ENCODE assay signal across 10 cellular contexts in genomic region chr19:55087542-55087935, GRCh38. TPM values are rescaled to one million over a fixed set of nuclear protein-coding genes. Genes with fewer than 3 reads are reported as not detected.
DNase-seq lines count a peak whose midpoint lies in the region; ATAC-seq, FAIRE-seq and TF ChIP-seq lines count a peak whose summit lies in the region.
"Had no signal": no experiment of that assay in that cellular context is flagged by ENCODE, and none has a peak within 500 bp of the region (broad histone marks: within the 10 kb centered on the region; RNA-seq: fewer than 3 reads in every experiment).

No MANE protein-coding gene starts in this region.

- H3K4me3 ChIP-seq in CD8-positive, alpha-beta T cell (ENCODE audit: low read depth, low read length): peak overlapping the region; percentile 34
- peak overlapping the region; percentile 37 to 67 (median 54) for H3K4me3 ChIP-seq in heart left ventricle
- peak overlapping the region; percentile 25 to 36 for H3K4me3 ChIP-seq in prostate gland
- no peak overlapping the region for H3K4me3 ChIP-seq in OCI-LY7 (ENCODE audit: low read depth, low read length, poor library complexity, severe bottlenecking)

- H4K20me1 ChIP-seq in OCI-LY7 (ENCODE audit: insufficient read depth, low read length): no peaks in the 10 kb centered on the region

- no peak for DNase-seq in CD8-positive, alpha-beta T cell
- no peak for DNase-seq in activated B cell treated with CpG ODN at 0.5 μM for 24 hours
- peak in 2 of 5 donors; percentile 53 to 68 for DNase-seq in heart left ventricle
- no peak for DNase-seq in prostate gland (ENCODE audit: low spot score)
- no peak for DNase-seq in OCI-LY7 (ENCODE audit: low spot score)
- DNase-seq in occipital lobe (lab: John Stamatoyannopoulos, UW): no peak
- no peak for DNase-seq in iPS-NIHi11 (ENCODE audit: low spot score)
- no peak for DNase-seq in GM12892 (ENCODE audit: insufficient read length)

- no peaks in the 10 kb centered on the region for H3K9me2 ChIP-seq in OCI-LY7 (ENCODE audit: insufficient read depth, low read length)

- no peak overlapping the region for H2AFZ ChIP-seq in OCI-LY7 (ENCODE audit: low read length)

- TF ChIP-seq CTCF in CD8-positive, alpha-beta T cell (IDR thresholded peaks at IDR 0.05): no peak
- TF ChIP-seq CTCF in activated B cell treated with CpG ODN at 0.5 μM for 24 hours (IDR thresholded peaks at IDR 0.05) (no peak), heart left ventricle (IDR thresholded peaks at IDR 0.05) (no peak), prostate gland (IDR thresholded peaks at IDR 0.05) (no peak), OCI-LY7 (conservative IDR thresholded peaks at IDR 0.05; ENCODE audit: low read length) (no peak)

- H3K27ac Mint-ChIP-seq in CD8-positive, alpha-beta T cell: no peak overlapping the region
- H3K27ac Mint-ChIP-seq in activated B cell treated with CpG ODN at 0.5 μM for 24 hours: no peak overlapping the region

- H3K4me1 ChIP-seq in CD8-positive, alpha-beta T cell (ENCODE audit: insufficient read depth, low read length): peaks cover 19% of the 10 kb centered on the region
- H3K4me1 ChIP-seq in heart left ventricle: peaks cover 0 to 42% (median 22%) of the 10 kb centered on the region in 12 donors
- peaks cover 4% of the 10 kb centered on the region for H3K4me1 ChIP-seq in prostate gland (replicated peaks)
- no peaks in the 10 kb centered on the region for H3K4me1 ChIP-seq in OCI-LY7 (ENCODE audit: insufficient read depth, low read length, poor library complexity, severe bottlenecking)

- POLR2A ChIA-PET in CD8-positive, alpha-beta T cell (lab: Charles Lee): no interaction called here
- POLR2A ChIA-PET in activated B cell treated with CpG ODN at 0.5 μM for 24 hours (lab: Charles Lee) (interaction anchor here (1.0 to 1.3 kb wide), 2 partner anchors 29 to 172 kb away, joined by 3 to 6 read pairs; partner anchors contain the start of genes PPP1R12C and PPP6R1), OCI-LY7 (lab: Charles Lee) (no interaction called here)

- TF ChIP-seq POLR2A in heart left ventricle (IDR thresholded peaks at IDR 0.05) (no peak), prostate gland (IDR thresholded peaks at IDR 0.05) (no peak), GM12892 (IDR thresholded peaks at IDR 0.05; ENCODE audit: low read depth, low read length) (no peak)

- H3K36me3 Mint-ChIP-seq in CD8-positive, alpha-beta T cell: peaks cover 18% of the 10 kb centered on the region
- H3K36me3 Mint-ChIP-seq in activated B cell treated with CpG ODN at 0.5 μM for 24 hours (ENCODE audit: low read depth): peaks cover 12% of the 10 kb centered on the region

- WGBS in heart left ventricle, 4 donors: 25 to 37% (median 32%) methylated on average over 16 to 18 of the region's 18 CpGs
- 46% methylated on average over 18 of the region's 18 CpGs for WGBS in prostate gland

- intact Hi-C loops in CD8-positive, alpha-beta T cell (cut with DNase I, micrococcal nuclease): loop anchor here in 1 of 2 experiments (10.0 kb wide), 1 partner anchor 317 kb away; the partner anchor contains the start of gene UBE2S
- intact Hi-C loops in activated B cell treated with CpG ODN at 0.5 μM for 24 hours (cut with micrococcal nuclease) (loop anchor here (2.0 kb wide), 1 partner anchor 331 kb away; no protein-coding TSS in a partner anchor), heart left ventricle (cut with DNase I) (no loop called here), prostate gland (cut with DNase I) (no loop called here), OCI-LY7 (cut with micrococcal nuclease; ENCODE audit: unreplicated experiment) (no loop called here)

- H3K4me2 ChIP-seq in OCI-LY7 (ENCODE audit: low read length): no peak overlapping the region

- FAIRE-seq in GM12892 (lab: Jason Lieb, UNC): no peak
- FAIRE-seq: islet of Langerhans, TTC549 had no signal

- H3K9me3 ChIP-seq in CD8-positive, alpha-beta T cell (ENCODE audit: low read length): no peaks in the 10 kb centered on the region
- no peaks in the 10 kb centered on the region for H3K9me3 ChIP-seq in heart left ventricle
- no peaks in the 10 kb centered on the region for H3K9me3 ChIP-seq in prostate gland
- no peaks in the 10 kb centered on the region for H3K9me3 ChIP-seq in OCI-LY7 (ENCODE audit: low read length)

- CTCF ChIA-PET in CD8-positive, alpha-beta T cell (lab: Charles Lee): interaction anchor here (0.9 to 2.5 kb wide), 8 partner anchors 10 to 417 kb away, joined by 3 to 23 read pairs (median 4); no protein-coding TSS in a partner anchor
- CTCF ChIA-PET in activated B cell treated with CpG ODN at 0.5 μM for 24 hours (lab: Charles Lee) (interaction anchor here (0.8 to 1.2 kb wide), 4 partner anchors 10 to 45 kb away, joined by 3 to 4 read pairs (median 3); no protein-coding TSS in a partner anchor), OCI-LY7 (lab: Charles Lee; ENCODE audit: unreplicated experiment) (no interaction called here)

- peaks cover 24% of the 10 kb centered on the region for H3K27me3 ChIP-seq in CD8-positive, alpha-beta T cell (ENCODE audit: insufficient read depth, low read length)
- H3K27me3 ChIP-seq in heart left ventricle (peaks cover 9 to 52% (median 23%) of the 10 kb centered on the region in 9 donors), prostate gland (replicated peaks; ENCODE audit: insufficient read depth) (no peaks in the 10 kb centered on the region)

- no peak overlapping the region for H3K27ac ChIP-seq in CD8-positive, alpha-beta T cell (ENCODE audit: low read depth, low read length)
- H3K27ac ChIP-seq in heart left ventricle: peak overlapping the region in 9 of 12 donors; percentile 3 to 66 (median 46)
- H3K27ac ChIP-seq in prostate gland: peak overlapping the region in 1 of 2 donors; percentile 38
- H3K27ac ChIP-seq in OCI-LY7 (ENCODE audit: low read depth, low read length, poor library complexity, severe bottlenecking): no peak overlapping the region

- BruUV-seq in OCI-LY7 (replicated peaks; lab: Mats Ljungman, UMichigan): no TSS peak

- peaks cover 18% of the 10 kb centered on the region for H3K4me1 Mint-ChIP-seq in CD8-positive, alpha-beta T cell (ENCODE audit: low read depth)
- peaks cover 27% of the 10 kb centered on the region for H3K4me1 Mint-ChIP-seq in activated B cell treated with CpG ODN at 0.5 μM for 24 hours

- H3K9me3 Mint-ChIP-seq in CD8-positive, alpha-beta T cell: no peaks in the 10 kb centered on the region
- H3K9me3 Mint-ChIP-seq in activated B cell treated with CpG ODN at 0.5 μM for 24 hours: no peaks in the 10 kb centered on the region

- peak overlapping the region; percentile 62 for H3K4me3 Mint-ChIP-seq in CD8-positive, alpha-beta T cell
- peak overlapping the region; percentile 69 for H3K4me3 Mint-ChIP-seq in activated B cell treated with CpG ODN at 0.5 μM for 24 hours

- H3K79me2 ChIP-seq in OCI-LY7 (ENCODE audit: insufficient read depth, low read depth, low read length): no peaks in the 10 kb centered on the region

- H3K27me3 Mint-ChIP-seq in CD8-positive, alpha-beta T cell (ENCODE audit: low read depth): peaks cover 50% of the 10 kb centered on the region
- peaks cover 47% of the 10 kb centered on the region for H3K27me3 Mint-ChIP-seq in activated B cell treated with CpG ODN at 0.5 μM for 24 hours

- ATAC-seq in CD8-positive, alpha-beta T cell: no peak
- ATAC-seq in activated B cell treated with CpG ODN at 0.5 μM for 24 hours (ENCODE audit: low read depth) (no peak), heart left ventricle (peak in 3 of 4 donors; percentile 2 to 21 (median 20))

- no peaks in the 10 kb centered on the region for H3K36me3 ChIP-seq in CD8-positive, alpha-beta T cell (ENCODE audit: insufficient read depth, low read length)
- peaks cover 0 to 30% (median 25%) of the 10 kb centered on the region in 9 donors for H3K36me3 ChIP-seq in heart left ventricle
- H3K36me3 ChIP-seq in prostate gland: peaks cover 5 to 9% of the 10 kb centered on the region in 2 donors
- H3K36me3 ChIP-seq in OCI-LY7 (ENCODE audit: insufficient read depth, low read length): peaks cover 58% of the 10 kb centered on the region

RNA-seq across cellular contexts. Expression of gene EPS8L1, which starts 11.9 kb away (rescaled TPM):
- total RNA-seq in CD8-positive, alpha-beta T cell: 1 to 10 TPM; 4.8 to 6.2 TPM
- total RNA-seq in activated B cell treated with CpG ODN at 0.5 μM for 24 hours: 0.38 and 1.0 TPM in 2 replicates
- 10 to 100 TPM in 1 of 9 donors, 1 to 10 TPM in 5, under 1 TPM in 3; 0.44 to 25.5 (median 1.5) TPM for total RNA-seq in heart left ventricle
- 1 to 10 TPM; 3.0 to 3.3 TPM for polyA plus RNA-seq in heart left ventricle
- total RNA-seq in prostate gland: 10 to 100 TPM; 36.8 to 62.8 TPM
- 3.5 and 11.1 TPM in 2 replicates for total RNA-seq in OCI-LY7 (2014; rRNA removed; shearing (Covaris generic))
- 10.6 and 12.5 TPM in 2 replicates for total RNA-seq in OCI-LY7 (2022)
- 0.62 TPM for total RNA-seq in occipital lobe
- polyA plus RNA-seq in GM12892 (2012; ENCODE audit: missing spikeins): 0.64 TPM

RNA-seq across cellular contexts. Expression of gene RDH13, which starts 24.6 kb away (rescaled TPM):
- total RNA-seq in CD8-positive, alpha-beta T cell: 10 to 100 TPM; 12.4 to 13.4 TPM
- total RNA-seq in activated B cell treated with CpG ODN at 0.5 μM for 24 hours (10.3 and 12.4 TPM in 2 replicates), heart left ventricle (10 to 100 TPM; 29.3 to 60.7 (median 43.0) TPM), prostate gland (10 to 100 TPM; 29.8 to 32.8 TPM), OCI-LY7 (2022) (17.8 and 19.5 TPM in 2 replicates), occipital lobe (15.0 TPM)
- polyA plus RNA-seq in heart left ventricle: 10 to 100 TPM; 34.6 to 37.9 TPM
- total RNA-seq in OCI-LY7 (2014; rRNA removed; shearing (Covaris generic)): 23.1 and 29.5 TPM in 2 replicates
- polyA plus RNA-seq in GM12892 (2012; ENCODE audit: missing spikeins): 6.9 TPM

RNA-seq across cellular contexts. Expression of gene PPP1R12C, which starts 29.9 kb away (rescaled TPM):
- 10 to 100 TPM; 93.8 to 97.6 TPM for total RNA-seq in CD8-positive, alpha-beta T cell
- total RNA-seq in activated B cell treated with CpG ODN at 0.5 μM for 24 hours (115 and 139 TPM in 2 replicates), heart left ventricle (100 to 1,000 TPM; 116 to 324 (median 209) TPM), prostate gland (100 to 1,000 TPM in 1 of 2 donors, 10 to 100 TPM in 1; 67.8 to 164 TPM), OCI-LY7 (2022) (177 and 186 TPM in 2 replicates), occipital lobe (20.7 TPM)
- polyA plus RNA-seq in heart left ventricle: 100 to 1,000 TPM; 230 to 264 TPM
- total RNA-seq in OCI-LY7 (2014; rRNA removed; shearing (Covaris generic)): 194 and 211 TPM in 2 replicates
- polyA plus RNA-seq in GM12892 (2012; ENCODE audit: missing spikeins): 30.1 TPM

RNA-seq across cellular contexts. Expression of gene GP6, which starts 49.5 kb away (rescaled TPM):
- under 1 TPM; 0.56 to 0.57 TPM for total RNA-seq in CD8-positive, alpha-beta T cell
- total RNA-seq in activated B cell treated with CpG ODN at 0.5 μM for 24 hours: not detected in 2 replicates
- total RNA-seq in heart left ventricle: 1 to 10 TPM in 1 of 9 donors, under 1 TPM in 7, not detected in 1; 0.24 to 1.7 (median 0.51) TPM
- under 1 TPM; 0.65 to 0.88 TPM for polyA plus RNA-seq in heart left ventricle
- under 1 TPM; 0.23 to 0.27 TPM for total RNA-seq in prostate gland
- 0.25 and 0.44 TPM in 2 replicates for total RNA-seq in OCI-LY7 (2014; rRNA removed; shearing (Covaris generic))
- 0.36 and 1.9 TPM in 2 replicates for total RNA-seq in OCI-LY7 (2022)
- total RNA-seq in occipital lobe: 0.47 TPM
- polyA plus RNA-seq in GM12892 (2012; ENCODE audit: missing spikeins): 1.3 TPM

Comparison
In these comparisons a context has a peak if more than half of its experiments do, and no peak if none do; other contexts are left out.
1. ATAC-seq: peak in heart left ventricle (3 of 4); none in CD8-positive, alpha-beta T cell (single experiment) and activated B cell treated with CpG ODN at 0.5 μM for 24 hours (single experiment).
2. H3K27ac ChIP-seq: peak in heart left ventricle (9 of 12); none in CD8-positive, alpha-beta T cell (single experiment) and OCI-LY7 (single experiment).